Comparison of ENCODE assay signal across 11 cellular contexts in the genomic region with DNA sequence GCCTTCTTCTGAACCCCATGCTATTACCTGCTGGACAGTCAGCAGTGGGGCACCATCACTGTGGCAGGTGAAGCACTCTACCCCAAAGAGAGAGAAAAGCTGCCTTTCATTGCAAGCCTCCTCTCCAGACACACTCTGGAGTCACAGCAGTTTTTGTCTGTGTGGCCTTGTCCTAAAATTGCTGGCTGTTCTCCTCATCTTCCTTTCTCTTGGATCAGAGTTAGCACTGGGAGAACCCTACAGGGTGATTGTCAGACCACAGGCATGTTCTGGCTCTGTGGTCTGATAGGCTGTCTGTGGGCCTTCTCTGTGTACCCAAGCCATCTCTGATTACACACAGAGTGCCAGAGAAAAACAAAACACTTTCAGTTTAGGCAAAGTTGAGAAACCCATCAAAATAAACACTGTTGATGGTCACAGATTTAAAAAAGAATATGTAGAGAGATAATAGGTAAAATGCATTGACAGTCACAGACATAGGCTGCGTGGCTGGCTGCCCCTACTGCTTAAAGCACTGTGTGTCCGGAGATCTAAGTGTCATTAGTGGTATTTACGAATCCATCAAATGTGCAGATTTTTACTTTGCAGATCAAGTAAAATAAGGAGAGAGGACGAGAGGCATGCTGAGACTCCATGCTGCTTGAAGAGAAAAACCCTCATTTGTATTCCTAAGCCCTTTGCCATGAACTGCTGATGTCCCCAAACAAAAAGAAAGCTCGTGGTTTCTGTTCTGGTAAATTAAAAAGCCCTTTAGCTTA.
DNase-seq lines count a peak whose midpoint lies in the region; ATAC-seq and TF ChIP-seq lines count a peak whose summit lies in the region.
"Had no signal": no experiment of that assay in that cellular context is flagged by ENCODE, and none has a peak within 500 bp of the region (broad histone marks: within the 10 kb centered on the region; RNA-seq: fewer than 3 reads in every experiment).

No MANE protein-coding gene starts in this region.

- H3K4me3 ChIP-seq in HUES48 (ENCODE audit: low read depth, low read length), result peak overlapping the region; percentile 52
- H3K4me3 ChIP-seq in iPS DF 6.9 (ENCODE audit: low read length), result no peak overlapping the region
- H3K4me3 ChIP-seq in smooth muscle cell, result peak overlapping the region; percentile 32
- H3K4me3 ChIP-seq: esophagus muscularis mucosa, GM12878 had no signal

- DNase-seq in iPS DF 6.9 (ENCODE audit: low read depth, low spot score) (peak; percentile 58), smooth muscle cell (lab: John Stamatoyannopoulos, UW; ENCODE audit: unreplicated experiment) (no peak)
- no peak for DNase-seq in stimulated activated CD4-positive, alpha-beta T cell treated with anti-CD3 and anti-CD28 coated beads, Interleukin-2, amount 100 ng/mL, for 24 hours
- no peak for DNase-seq in activated naive CD4-positive, alpha-beta T cell treated with Interleukin-2 at 50 U/mL for 16 hours
- DNase-seq in activated CD4-positive, alpha-beta T cell treated with anti-CD3 and anti-CD28 coated beads, Interleukin-2, amount 50 U/mL, for 4 hours, result no peak

- H3K9ac ChIP-seq in HUES48 (ENCODE audit: low read depth, low read length) (peak overlapping the region; percentile 7; the same call in 1 of the 2 replicates), smooth muscle cell (ENCODE audit: low read depth) (no peak overlapping the region)

- ATAC-seq in SK-N-SH treated with all-trans-retinoic acid at 6 μM for 48 hours (peak; percentile 97), HG03159 (IDR thresholded peaks at IDR 0.05; ENCODE audit: unreplicated experiment) (no peak)
- ATAC-seq: GM12878, HCT116 had no signal

- peak overlapping the region; percentile 77 for H3K4me2 ChIP-seq in smooth muscle cell

- H3F3A ChIP-seq in smooth muscle cell (ENCODE audit: low read depth), result no peaks in the 10 kb centered on the region

- no peak for TF ChIP-seq CTCF in smooth muscle cell (IDR thresholded peaks at IDR 0.05; ENCODE audit: borderline replicate concordance, insufficient read depth, poor library complexity, severe bottlenecking)

- peaks cover 67% of the 10 kb centered on the region for H3K27me3 ChIP-seq in HUES48 (ENCODE audit: control insufficient read depth, insufficient read depth, low read length)
- peaks cover 5% of the 10 kb centered on the region for H3K27me3 ChIP-seq in iPS DF 6.9 (ENCODE audit: control insufficient read depth, insufficient read depth, low read length)
- H3K27me3 ChIP-seq in smooth muscle cell (ENCODE audit: low read depth), result no peaks in the 10 kb centered on the region
- H3K27me3 ChIP-seq: esophagus muscularis mucosa had no signal

- WGBS in iPS DF 6.9 (ENCODE audit: insufficient coverage, insufficient read length), result no CpG with 5 or more reads among the region's 5 CpGs
- WGBS in smooth muscle cell (ENCODE audit: low lambda C conversion rate), result 28% methylated on average over 5 of the region's 5 CpGs

- no peaks in the 10 kb centered on the region for H3K9me3 ChIP-seq in HUES48 (ENCODE audit: control insufficient read depth, insufficient read depth, low read length)
- H3K9me3 ChIP-seq in iPS DF 6.9 (ENCODE audit: control insufficient read depth, insufficient read depth, low read length), result no peaks in the 10 kb centered on the region
- H3K9me3 ChIP-seq in smooth muscle cell (replicated peaks; ENCODE audit: low read depth), result no peaks in the 10 kb centered on the region
- H3K9me3 ChIP-seq: esophagus muscularis mucosa had no signal

- H3K27ac ChIP-seq in HUES48 (ENCODE audit: low read depth, low read length), result peak overlapping the region; percentile 76
- H3K27ac ChIP-seq in iPS DF 6.9 (ENCODE audit: low read length), result no peak overlapping the region
- H3K27ac ChIP-seq in smooth muscle cell (ENCODE audit: low read depth), result no peak overlapping the region
- H3K27ac ChIP-seq: esophagus muscularis mucosa had no signal

- H3K79me2 ChIP-seq in smooth muscle cell (ENCODE audit: low read depth), result no peaks in the 10 kb centered on the region

- peak overlapping the region; percentile 5 for H2AFZ ChIP-seq in smooth muscle cell (ENCODE audit: low read depth)

- H4K20me1 ChIP-seq in smooth muscle cell (ENCODE audit: low read depth), result no peaks in the 10 kb centered on the region

- H3K4me1 ChIP-seq in HUES48 (ENCODE audit: control insufficient read depth, insufficient read depth, low read length) (peaks cover 59% of the 10 kb centered on the region), iPS DF 6.9 (ENCODE audit: control insufficient read depth, insufficient read depth, low read length) (peaks cover 8% of the 10 kb centered on the region), smooth muscle cell (ENCODE audit: low read depth) (peaks cover 32% of the 10 kb centered on the region)
- H3K4me1 ChIP-seq: esophagus muscularis mucosa had no signal

- no peaks in the 10 kb centered on the region for H3K36me3 ChIP-seq in HUES48 (ENCODE audit: control insufficient read depth, insufficient read depth, low read length)
- H3K36me3 ChIP-seq in iPS DF 6.9 (ENCODE audit: control insufficient read depth, insufficient read depth, low read length), result no peaks in the 10 kb centered on the region
- no peaks in the 10 kb centered on the region for H3K36me3 ChIP-seq in smooth muscle cell (ENCODE audit: low read depth)
- H3K36me3 ChIP-seq: esophagus muscularis mucosa had no signal

TF ChIP-seq in SK-N-SH treated with all-trans-retinoic acid at 6 μM for 48 hours, 23 proteins besides CTCF, POLR2A, EP300 and RAD21:
- TF ChIP-seq, protein P1, sequence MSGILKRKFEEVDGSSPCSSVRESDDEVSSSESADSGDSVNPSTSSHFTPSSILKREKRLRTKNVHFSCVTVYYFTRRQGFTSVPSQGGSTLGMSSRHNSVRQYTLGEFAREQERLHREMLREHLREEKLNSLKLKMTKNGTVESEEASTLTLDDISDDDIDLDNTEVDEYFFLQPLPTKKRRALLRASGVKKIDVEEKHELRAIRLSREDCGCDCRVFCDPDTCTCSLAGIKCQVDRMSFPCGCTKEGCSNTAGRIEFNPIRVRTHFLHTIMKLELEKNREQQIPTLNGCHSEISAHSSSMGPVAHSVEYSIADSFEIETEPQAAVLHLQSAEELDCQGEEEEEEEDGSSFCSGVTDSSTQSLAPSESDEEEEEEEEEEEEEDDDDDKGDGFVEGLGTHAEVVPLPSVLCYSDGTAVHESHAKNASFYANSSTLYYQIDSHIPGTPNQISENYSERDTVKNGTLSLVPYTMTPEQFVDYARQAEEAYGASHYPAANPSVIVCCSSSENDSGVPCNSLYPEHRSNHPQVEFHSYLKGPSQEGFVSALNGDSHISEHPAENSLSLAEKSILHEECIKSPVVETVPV (CRISPR knock-in tag; IDR thresholded peaks at IDR 0.05), result no peak
- TF ChIP-seq PPARA (CRISPR knock-in tag; IDR thresholded peaks at IDR 0.05; ENCODE audit: borderline replicate concordance) (no peak), GLIS3 (CRISPR knock-in tag; IDR thresholded peaks at IDR 0.05) (no peak), ZFP30 (CRISPR knock-in tag; IDR thresholded peaks at IDR 0.05) (no peak), SNAI2 (CRISPR knock-in tag; IDR thresholded peaks at IDR 0.05) (no peak), RARB (CRISPR knock-in tag; IDR thresholded peaks at IDR 0.05) (no peak), TOX (CRISPR knock-in tag; IDR thresholded peaks at IDR 0.05; ENCODE audit: borderline replicate concordance) (no peak), ARNTL (CRISPR knock-in tag; IDR thresholded peaks at IDR 0.05; ENCODE audit: borderline replicate concordance, low read depth) (no peak), ZFP3 (CRISPR knock-in tag; IDR thresholded peaks at IDR 0.05) (no peak), TCF4 (CRISPR knock-in tag; IDR thresholded peaks at IDR 0.05; ENCODE audit: borderline replicate concordance) (no peak)
- TF ChIP-seq, protein P2, sequence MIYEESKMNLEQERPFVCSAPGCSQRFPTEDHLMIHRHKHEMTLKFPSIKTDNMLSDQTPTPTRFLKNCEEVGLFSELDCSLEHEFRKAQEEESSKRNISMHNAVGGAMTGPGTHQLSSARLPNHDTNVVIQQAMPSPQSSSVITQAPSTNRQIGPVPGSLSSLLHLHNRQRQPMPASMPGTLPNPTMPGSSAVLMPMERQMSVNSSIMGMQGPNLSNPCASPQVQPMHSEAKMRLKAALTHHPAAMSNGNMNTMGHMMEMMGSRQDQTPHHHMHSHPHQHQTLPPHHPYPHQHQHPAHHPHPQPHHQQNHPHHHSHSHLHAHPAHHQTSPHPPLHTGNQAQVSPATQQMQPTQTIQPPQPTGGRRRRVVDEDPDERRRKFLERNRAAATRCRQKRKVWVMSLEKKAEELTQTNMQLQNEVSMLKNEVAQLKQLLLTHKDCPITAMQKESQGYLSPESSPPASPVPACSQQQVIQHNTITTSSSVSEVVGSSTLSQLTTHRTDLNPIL (CRISPR knock-in tag; IDR thresholded peaks at IDR 0.05; ENCODE audit: low read depth), result no peak
